Comparison of ENCODE assay signal across 8 cellular contexts in the genomic region with DNA sequence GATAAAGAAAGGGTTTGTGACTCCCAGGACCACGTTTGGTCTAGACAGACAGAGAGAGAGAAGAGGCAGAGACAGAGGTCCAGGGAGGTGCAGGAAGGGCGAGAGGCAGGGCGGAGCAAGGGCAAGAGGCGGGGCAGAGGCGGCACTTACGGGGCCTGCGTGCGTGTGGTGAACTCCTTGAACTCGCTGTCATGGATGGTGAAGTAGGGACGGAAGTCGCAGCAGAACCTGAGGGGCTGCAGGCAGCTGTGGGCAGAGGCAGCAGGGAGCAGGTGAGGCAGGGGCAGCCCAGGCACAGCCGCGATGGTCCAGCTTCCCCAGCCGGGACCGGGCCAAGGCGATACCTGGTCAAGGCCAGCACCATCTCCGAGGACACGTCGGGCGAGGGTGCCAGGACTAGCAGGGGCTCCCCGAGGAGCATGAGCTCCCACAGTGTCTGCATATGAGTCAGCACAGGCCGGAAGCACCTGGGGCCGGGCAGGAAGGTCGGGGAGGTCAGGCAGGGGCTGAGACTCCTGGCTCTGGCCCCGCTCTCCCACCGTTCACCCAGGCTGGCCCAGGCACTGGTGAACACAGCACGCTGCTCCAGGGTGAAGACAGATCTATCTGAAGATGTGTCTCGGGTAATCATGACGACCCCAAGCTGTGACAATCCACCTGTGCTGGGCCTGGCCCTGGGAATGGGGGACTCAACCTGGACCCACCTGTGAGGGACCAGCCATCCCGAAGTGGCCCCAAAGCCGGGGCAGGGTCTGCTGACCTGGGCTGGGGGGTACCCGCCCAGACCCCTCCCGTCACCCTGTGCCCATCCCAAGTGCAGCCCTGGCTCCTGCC. TPM values are rescaled to one million over a fixed set of nuclear protein-coding genes. Genes with fewer than 3 reads are reported as not detected.
DNase-seq lines count a peak whose midpoint lies in the region; ATAC-seq and TF ChIP-seq lines count a peak whose summit lies in the region.

No MANE protein-coding gene starts in this region.

- H3K27ac ChIP-seq in heart right ventricle, result peak overlapping the region in 1 of 10 donors; percentile 82
- H3K27ac ChIP-seq in prostate gland, result no peak overlapping the region

- intact Hi-C loops in heart right ventricle (cut with DNase I), result no loop called here
- intact Hi-C loops in prostate gland (cut with DNase I), result no loop called here

- no peaks in the 10 kb centered on the region for H3K9me3 ChIP-seq in heart right ventricle
- H3K9me3 ChIP-seq in prostate gland, result no peaks in the 10 kb centered on the region

- ATAC-seq in GM21390 (IDR thresholded peaks at IDR 0.05; ENCODE audit: unreplicated experiment), result peak; percentile 77
- ATAC-seq in heart right ventricle, result peak in 7 of 8 donors; percentile 36 to 70 (median 50)

- H3K4me1 ChIP-seq in heart right ventricle (peaks cover 0 to 18% (median 7%) of the 10 kb centered on the region in 9 donors), prostate gland (replicated peaks) (no peaks in the 10 kb centered on the region)

- TF ChIP-seq POLR2A in prostate gland (IDR thresholded peaks at IDR 0.05), result no peak

- no peaks in the 10 kb centered on the region for H3K36me3 ChIP-seq in heart right ventricle
- no peaks in the 10 kb centered on the region for H3K36me3 ChIP-seq in prostate gland

- H3K27me3 ChIP-seq in heart right ventricle (no peaks in the 10 kb centered on the region), prostate gland (replicated peaks; ENCODE audit: insufficient read depth) (no peaks in the 10 kb centered on the region)

- DNase-seq in DMS53 treated with DMSO at 0.1 percent for 48 hours (lab: John Stamatoyannopoulos, UW; ENCODE audit: unreplicated experiment), result peak; percentile 62
- peak; percentile 96 for DNase-seq in KG1 (lab: John Stamatoyannopoulos, UW)
- peak; percentile 84 to 90 for DNase-seq in activated CD4-positive, alpha-beta T cell treated with anti-CD3 and anti-CD28 coated beads, Interleukin-2, amount 50 U/mL, for 48 hours
- DNase-seq in heart right ventricle, result peak in 1 of 2 donors; percentile 61
- peak; percentile 49 for DNase-seq in stimulated activated CD8-positive, alpha-beta memory T cell treated with anti-CD3 and anti-CD28 coated beads, Interleukin-12 subunit alpha, Interleukin-12 subunit beta, amount 100 ng/mL, for 24 hours (ENCODE audit: extremely low read depth)
- no peak for DNase-seq in occipital lobe (lab: John Stamatoyannopoulos, UW)
- DNase-seq in prostate gland (ENCODE audit: low spot score), result no peak

- TF ChIP-seq CTCF in heart right ventricle (IDR thresholded peaks at IDR 0.05) (no peak), prostate gland (IDR thresholded peaks at IDR 0.05) (no peak)

- 63 to 69% methylated on average over 33 of the region's 33 CpGs for WGBS in heart right ventricle, 2 donors
- WGBS in prostate gland, result 75% methylated on average over 30 of the region's 33 CpGs

- H3K4me3 ChIP-seq in heart right ventricle, result peak overlapping the region in 6 of 10 donors; percentile 0 to 45 (median 12)
- no peak overlapping the region for H3K4me3 ChIP-seq in prostate gland

RNA-seq across cellular contexts. Expression of a gene that starts 7.2 kb away (rescaled TPM):
- total RNA-seq in heart right ventricle, result 100 to 1,000 TPM in 1 of 10 donors, 10 to 100 TPM in 9; 43.0 to 101 (median 57.8) TPM
- polyA plus RNA-seq in heart right ventricle, result 10 to 100 TPM; 33.5 to 71.0 TPM
- total RNA-seq in occipital lobe, result 46.0 TPM
- 100 to 1,000 TPM; 259 to 309 TPM for total RNA-seq in prostate gland

RNA-seq across cellular contexts. Expression of a gene that starts 12.1 kb away (rescaled TPM):
- 1 to 10 TPM; 1.1 to 3.6 (median 2.0) TPM for total RNA-seq in heart right ventricle
- 1 to 10 TPM; 1.7 to 3.1 TPM for polyA plus RNA-seq in heart right ventricle
- 16.5 TPM for total RNA-seq in occipital lobe
- total RNA-seq in prostate gland, result 10 to 100 TPM in 1 of 2 donors, 1 to 10 TPM in 1; 9.6 to 19.6 TPM

RNA-seq across cellular contexts. Expression of a gene that starts 28.5 kb away (rescaled TPM):
- total RNA-seq in heart right ventricle (10 to 100 TPM; 34.7 to 51.5 (median 36.8) TPM), occipital lobe (71.7 TPM), prostate gland (100 to 1,000 TPM in 1 of 2 donors, 10 to 100 TPM in 1; 80.6 to 107 TPM)
- 10 to 100 TPM; 38.6 to 38.8 TPM for polyA plus RNA-seq in heart right ventricle

RNA-seq across cellular contexts. Expression of a gene that starts 44.5 kb away (rescaled TPM):
- total RNA-seq in heart right ventricle (10 to 100 TPM in 2 of 10 donors, 1 to 10 TPM in 8; 4.3 to 11.3 (median 7.1) TPM), occipital lobe (21.8 TPM), prostate gland (10 to 100 TPM; 11.4 to 14.1 TPM)
- 10 to 100 TPM; 11.6 to 18.0 TPM for polyA plus RNA-seq in heart right ventricle

RNA-seq across cellular contexts. Expression of a gene that starts 53.2 kb away (rescaled TPM):
- total RNA-seq in heart right ventricle (10 to 100 TPM; 10.6 to 21.9 (median 16.1) TPM), occipital lobe (11.4 TPM), prostate gland (10 to 100 TPM in 1 of 2 donors, 1 to 10 TPM in 1; 8.4 to 18.0 TPM)
- 10 to 100 TPM; 14.8 to 23.0 TPM for polyA plus RNA-seq in heart right ventricle

Comparison
In these comparisons a context has a peak if more than half of its experiments do, and no peak if none do; other contexts are left out.
1. DNase-seq: peak in DMS53 treated with DMSO at 0.1 percent for 48 hours (single experiment), KG1 (single experiment), activated CD4-positive, alpha-beta T cell treated with anti-CD3 and anti-CD28 coated beads, Interleukin-2, amount 50 U/mL, for 48 hours (2 of 2) and stimulated activated CD8-positive, alpha-beta memory T cell treated with anti-CD3 and anti-CD28 coated beads, Interleukin-12 subunit alpha, Interleukin-12 subunit beta, amount 100 ng/mL, for 24 hours (single experiment); none in occipital lobe (single experiment) and prostate gland (single experiment).
2. H3K4me3 ChIP-seq: peak in heart right ventricle (6 of 10); none in prostate gland (0 of 2).